ENCODE assay signal across 27 cellular contexts in genomic region chr11:36436589-36436988, GRCh38.
DNase-seq lines count a peak whose midpoint lies in the region; ATAC-seq, FAIRE-seq and TF ChIP-seq lines count a peak whose summit lies in the region.
"Had no signal": no experiment of that assay in that cellular context is flagged by ENCODE, and none has a peak within 500 bp of the region (broad histone marks: within the 10 kb centered on the region; RNA-seq: fewer than 3 reads in every experiment).

No MANE protein-coding gene starts in this region.

- no peak for TF ChIP-seq CTCF in A549 (IDR thresholded peaks at IDR 0.05)
- no peak for TF ChIP-seq CTCF in K562 (IDR thresholded peaks at IDR 0.05 in 2 of 3, conservative IDR thresholded peaks at IDR 0.05 in 1 of 3; ENCODE audit: insufficient read depth in 2 of 3, low read depth in 1 of 3, low read length in 3 of 3)

- H3K4me1 ChIP-seq in A549 (peaks cover 18% of the 10 kb centered on the region), K562 (replicated peaks in 1 of 2; ENCODE audit: control insufficient read depth in 2 of 2, insufficient read depth in 2 of 2, low read length in 2 of 2) (no peaks in the 10 kb centered on the region), neuronal stem cell (ENCODE audit: control insufficient read depth in 2 of 2, insufficient read depth in 1 of 2, low read depth in 1 of 2, low read length in 2 of 2) (no peaks in the 10 kb centered on the region)
- H3K4me1 ChIP-seq: BE2C had no signal

- H3K4ac ChIP-seq in neuronal stem cell (ENCODE audit: low read length), result no peak overlapping the region

- H3K4me2 ChIP-seq in A549 (no peak overlapping the region), K562 (ENCODE audit: insufficient read depth, low read length) (no peak overlapping the region), neuronal stem cell (ENCODE audit: insufficient read depth, low read length, poor library complexity, severe bottlenecking) (no peak overlapping the region)
- H3K4me2 ChIP-seq: BLaER1 treated with 17β-estradiol and CSF1 and Interleukin-3, amounts not matched to agents 10 nM and 100 nM had no signal

- H2BK12ac ChIP-seq in neuronal stem cell (ENCODE audit: low read length), result no peak overlapping the region

- no peaks in the 10 kb centered on the region for H3K79me1 ChIP-seq in neuronal stem cell (ENCODE audit: low read depth, low read length)

- TF ChIP-seq EP300 in A549 (IDR thresholded peaks at IDR 0.05) (no peak), K562 (IDR thresholded peaks at IDR 0.05; ENCODE audit: low read length) (no peak)

- no peak for FAIRE-seq in A549 (lab: Jason Lieb, UNC)
- no peak for FAIRE-seq in K562 (lab: Jason Lieb, UNC)
- FAIRE-seq: A204.1, G401.6, GM12892, H1 had no signal

- H3K18ac ChIP-seq in neuronal stem cell (ENCODE audit: low read length), result no peak overlapping the region

- H3K9ac ChIP-seq in K562 (ENCODE audit: insufficient read depth in 1 of 2, low read depth in 2 of 2, low read length in 2 of 2) (no peak overlapping the region), neuronal stem cell (ENCODE audit: low read depth, low read length, poor library complexity) (no peak overlapping the region)
- H3K9ac ChIP-seq: BLaER1 treated with 17β-estradiol and CSF1 and Interleukin-3, amounts not matched to agents 10 nM and 100 nM; GM23248 had no signal

- CTCF ChIA-PET in A549 (lab: Yijun Ruan, JAX) (no interaction called here), K562 (lab: Yijun Ruan, JAX; ENCODE audit: low intra/inter-chr PET ratio) (no interaction called here)

- H3K4me1 Mint-ChIP-seq in immature natural killer cell, result peaks cover 83 to 92% of the 10 kb centered on the region in 2 donors

- H3K27ac ChIP-seq in A549 (no peak overlapping the region), K562 (ENCODE audit: extremely low read depth, low read depth, low read length) (no peak overlapping the region), neuronal stem cell (replicated peaks; ENCODE audit: low read length) (no peak overlapping the region)
- H3K27ac ChIP-seq: 22Rv1; BLaER1 treated with 17β-estradiol and CSF1 and Interleukin-3, amounts not matched to agents 10 nM and 100 nM; GM23248 had no signal

- H3K4me3 ChIP-seq in A549, result no peak overlapping the region
- H3K4me3 ChIP-seq in K562, result no peak overlapping the region
- no peak overlapping the region for H3K4me3 ChIP-seq in neuronal stem cell (ENCODE audit: low read length in 2 of 2)
- H3K4me3 ChIP-seq: BLaER1 treated with 17β-estradiol and CSF1 and Interleukin-3, amounts not matched to agents 10 nM and 100 nM; GM23248 had no signal

- no peak overlapping the region for H2BK15ac ChIP-seq in neuronal stem cell (ENCODE audit: low read length)

- 77% methylated on average over 2 of the region's 2 CpGs for WGBS in A549 (ENCODE audit: missing lambda C conversion rate)
- 6% methylated on average over 2 of the region's 2 CpGs for WGBS in K562 (ENCODE audit: insufficient coverage, low coverage, missing lambda C conversion rate)
- no CpG with 5 or more reads among the region's 2 CpGs for WGBS in neuronal stem cell (ENCODE audit: extremely low coverage in 2 of 2, insufficient read length in 2 of 2, insufficient replicate concordance in 1 of 2), 2 donors

- DNase-seq in A549 (ENCODE audit: low read depth in 1 of 2, low spot score in 1 of 2) (no peak), K562 (ENCODE audit: extremely low read depth in 1 of 4, low spot score in 3 of 4) (no peak), immature natural killer cell (no peak), neuronal stem cell (ENCODE audit: low spot score) (no peak), SHP77 (lab: John Stamatoyannopoulos, UW) (no peak), KG1 (lab: John Stamatoyannopoulos, UW) (no peak)
- DNase-seq in central memory CD4-positive, alpha-beta T cell, result no peak
- no peak for DNase-seq in effector CD8-positive, alpha-beta T cell (lab: John Stamatoyannopoulos, UW)
- DNase-seq: ACHN; AML-193; BE2C; Calu3; CD4-positive, alpha-beta T cell; CD8-positive, alpha-beta memory T cell; COR-L47; DMS153; DND-41; GM23248; H7; HCEC 1CT had no signal

- H3K79me2 ChIP-seq in K562 (ENCODE audit: control insufficient read depth, insufficient read depth, low read length), result no peaks in the 10 kb centered on the region

- peaks cover 0 to 7% of the 10 kb centered on the region in 2 experiments; a peak in 2 of 5 replicates for H3K27me3 ChIP-seq in K562 (ENCODE audit: control insufficient read depth in 2 of 2, insufficient read depth in 2 of 2, low read length in 2 of 2)
- no peaks in the 10 kb centered on the region for H3K27me3 ChIP-seq in neuronal stem cell (ENCODE audit: control insufficient read depth in 3 of 3, insufficient read depth in 3 of 3, low read depth in 1 of 3, low read length in 3 of 3)
- H3K27me3 ChIP-seq: BE2C; BLaER1 treated with 17β-estradiol and CSF1 and Interleukin-3, amounts not matched to agents 10 nM and 100 nM had no signal

- TF ChIP-seq RAD21 in A549 (conservative IDR thresholded peaks at IDR 0.05 in 1 of 2, IDR thresholded peaks at IDR 0.05 in 1 of 2), result no peak
- TF ChIP-seq RAD21 in K562 (CRISPR knock-in tag; conservative IDR thresholded peaks at IDR 0.05 in 1 of 2, IDR thresholded peaks at IDR 0.05 in 1 of 2), result no peak

- no peak overlapping the region for H3K23ac ChIP-seq in neuronal stem cell (ENCODE audit: low read depth, low read length, poor library complexity)

- H3K4me3 Mint-ChIP-seq in immature natural killer cell, result no peak overlapping the region
- H3K4me3 Mint-ChIP-seq: CD14-positive monocyte; CD4-positive, alpha-beta T cell; CD8-positive, alpha-beta memory T cell had no signal

- H4K8ac ChIP-seq in neuronal stem cell (ENCODE audit: low read depth, low read length), result no peak overlapping the region

- H3K36me3 ChIP-seq in K562 (ENCODE audit: control insufficient read depth, insufficient read depth, low read length) (no peaks in the 10 kb centered on the region), neuronal stem cell (replicated peaks in 1 of 2; ENCODE audit: control insufficient read depth in 2 of 2, insufficient read depth in 2 of 2, low read length in 2 of 2) (peaks cover 17 to 100% of the 10 kb centered on the region in 2 donors)
- H3K36me3 ChIP-seq: BE2C had no signal

- H2BK120ac ChIP-seq in neuronal stem cell (ENCODE audit: low read depth, low read length), result no peak overlapping the region

- peaks cover 46 to 89% (median 59%) of the 10 kb centered on the region in 3 donors for H3K36me3 Mint-ChIP-seq in immature natural killer cell

- H3K9me3 ChIP-seq in A549 (no peaks in the 10 kb centered on the region), K562 (replicated peaks; ENCODE audit: control insufficient read depth, insufficient read depth, low read depth, low read length) (no peaks in the 10 kb centered on the region), neuronal stem cell (replicated peaks in 1 of 2; ENCODE audit: control insufficient read depth in 2 of 2, insufficient read depth in 1 of 2, low read depth in 1 of 2, low read length in 2 of 2) (peaks cover under 1 to 15% of the 10 kb centered on the region in 2 donors)
- H3K9me3 ChIP-seq: BE2C had no signal

- in situ Hi-C loops in K562 (cut with MboI), result no loop called here

- peak overlapping the region; percentile 7 for H2BK5ac ChIP-seq in neuronal stem cell (ENCODE audit: low read length)

- POLR2A ChIA-PET in A549 (lab: Yijun Ruan, JAX) (no interaction called here), K562 (lab: Yijun Ruan, JAX) (no interaction called here)

- peak overlapping the region; percentile 50 to 91 (median 79) for H3K27ac Mint-ChIP-seq in immature natural killer cell
- H3K27ac Mint-ChIP-seq: CD14-positive monocyte; CD4-positive, alpha-beta T cell had no signal

- H4K91ac ChIP-seq in neuronal stem cell (ENCODE audit: low read depth, low read length, poor library complexity), result no peak overlapping the region

- no peak overlapping the region for H2AFZ ChIP-seq in K562 (ENCODE audit: low read depth, low read length)
- H2AFZ ChIP-seq in neuronal stem cell (ENCODE audit: low read length), result no peak overlapping the region
- H2AFZ ChIP-seq: GM23248 had no signal

- ATAC-seq in A549, result no peak
- ATAC-seq in K562, result no peak

- no peaks in the 10 kb centered on the region for H4K20me1 ChIP-seq in K562 (replicated peaks; ENCODE audit: control insufficient read depth, insufficient read depth, low read length)
- H4K20me1 ChIP-seq: BLaER1 treated with 17β-estradiol and CSF1 and Interleukin-3, amounts not matched to agents 10 nM and 100 nM had no signal

- BruUV-seq in K562 (replicated peaks; lab: Mats Ljungman, UMichigan), result no TSS peak

- no peaks in the 10 kb centered on the region for H3K9me3 Mint-ChIP-seq in immature natural killer cell
- H3K9me3 Mint-ChIP-seq: CD14-positive monocyte; CD8-positive, alpha-beta memory T cell had no signal

- peaks cover 0 to 3% (median 0%) of the 10 kb centered on the region in 3 donors for H3K27me3 Mint-ChIP-seq in immature natural killer cell (ENCODE audit: low read depth in 3 of 3)
- H3K27me3 Mint-ChIP-seq: CD4-positive, alpha-beta T cell; CD8-positive, alpha-beta memory T cell had no signal

- no peak overlapping the region for H2AK5ac ChIP-seq in neuronal stem cell (ENCODE audit: low read depth, low read length)

- no peak overlapping the region for H3K14ac ChIP-seq in neuronal stem cell (ENCODE audit: low read length)

- TF ChIP-seq POLR2A in A549 (IDR thresholded peaks at IDR 0.05; ENCODE audit: low read length), result no peak
- no peak for TF ChIP-seq POLR2A in K562 (conservative IDR thresholded peaks at IDR 0.05)

- intact Hi-C loops in K562 (cut with micrococcal nuclease), result no loop called here

- no peaks in the 10 kb centered on the region for H3K9me1 ChIP-seq in K562 (ENCODE audit: control insufficient read depth, insufficient read depth, low read length)

TF ChIP-seq in A549, 52 proteins besides CTCF, POLR2A, EP300 and RAD21:
- TF ChIP-seq HOXB5 (CRISPR knock-in tag; IDR thresholded peaks at IDR 0.05), result no peak
- TF ChIP-seq ZFP36 (IDR thresholded peaks at IDR 0.05; ENCODE audit: borderline replicate concordance, partially characterized antibody), result peak; percentile 29
- TF ChIP-seq CHD4 (IDR thresholded peaks at IDR 0.05; ENCODE audit: borderline replicate concordance), result no peak
- TF ChIP-seq BHLHE40 (IDR thresholded peaks at IDR 0.05; ENCODE audit: low read depth, low read length), result no peak

TF ChIP-seq in K562, 482 proteins besides CTCF, POLR2A, EP300 and RAD21 (continues in another document):
- TF ChIP-seq SAP30 (IDR thresholded peaks at IDR 0.05; ENCODE audit: borderline replicate concordance, insufficient read depth, low read depth, low read length, poor library complexity, severe bottlenecking) (no peak), ZNF436 (CRISPR knock-in tag; IDR thresholded peaks at IDR 0.05) (no peak), TAF1 (IDR thresholded peaks at IDR 0.05; ENCODE audit: control insufficient read depth, extremely low read depth, insufficient read depth, low read length, severe bottlenecking) (no peak), BCOR (IDR thresholded peaks at IDR 0.05) (0 out of 2 replicates have a peak, but pooled peaks have one; percentile 24), EWSR1 (IDR thresholded peaks at IDR 0.05; ENCODE audit: borderline replicate concordance, low read depth, partially characterized antibody) (no peak), NCOA6 (IDR thresholded peaks at IDR 0.05) (no peak), ZKSCAN1 (IDR thresholded peaks at IDR 0.05; ENCODE audit: low read depth, low read length) (no peak)

Comparison
In these comparisons a context has a peak if more than half of its experiments do, and no peak if none do; other contexts are left out.
1. Of the 35 proteins assayed by ChIP-seq in both K562 and A549: peak only in K562: none; only in A549: none; in both: ZFP36; in neither: 34.